Comparison of ENCODE assay signal across 8 cellular contexts in genomic region chr9:132079391-132080071, GRCh38. TPM values are rescaled to one million over a fixed set of nuclear protein-coding genes. Genes with fewer than 3 reads are reported as not detected.
DNase-seq lines count a peak whose midpoint lies in the region; ATAC-seq and TF ChIP-seq lines count a peak whose summit lies in the region.

A gene with protein sequence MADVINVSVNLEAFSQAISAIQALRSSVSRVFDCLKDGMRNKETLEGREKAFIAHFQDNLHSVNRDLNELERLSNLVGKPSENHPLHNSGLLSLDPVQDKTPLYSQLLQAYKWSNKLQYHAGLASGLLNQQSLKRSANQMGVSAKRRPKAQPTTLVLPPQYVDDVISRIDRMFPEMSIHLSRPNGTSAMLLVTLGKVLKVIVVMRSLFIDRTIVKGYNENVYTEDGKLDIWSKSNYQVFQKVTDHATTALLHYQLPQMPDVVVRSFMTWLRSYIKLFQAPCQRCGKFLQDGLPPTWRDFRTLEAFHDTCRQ (minus strand): TSS chr9:132079867. CDS start chr9:132079844, 23 bp downstream.

- peaks cover 29% of the 10 kb centered on the region for H3K4me1 Mint-ChIP-seq in activated naive CD4-positive, alpha-beta T cell treated with anti-CD3 and anti-CD28 coated beads, Interleukin-2, amount 10 ng/mL, durations not matched to agents 7 days and 5 days

- DNase-seq in HCT116 (ENCODE audit: low read depth, low spot score) (peak; percentile 81), NCI-H1048 (lab: John Stamatoyannopoulos, UW) (peak; percentile 77), SK-N-MC (ENCODE audit: low read depth, low spot score) (peak; percentile 70), globus pallidus (ENCODE audit: low spot score) (peak; percentile 91), nucleus accumbens (lab: John Stamatoyannopoulos, UW) (peak in 55 of 56 donors; percentile 52 to 96 (median 85)), suprapubic skin (ENCODE audit: low spot score in 2 of 2) (peak; percentile 93 to 95)
- DNase-seq in activated naive CD4-positive, alpha-beta T cell treated with anti-CD3 and anti-CD28 coated beads, Interleukin-2, amount 10 ng/mL, durations not matched to agents 7 days and 5 days: peak; percentile 97

- POLR2A ChIA-PET in HCT116 (lab: Charles Lee): no interaction called here

- TF ChIP-seq EP300 in suprapubic skin (IDR thresholded peaks at IDR 0.05): no peak

- no peaks in the 10 kb centered on the region for H4K20me1 ChIP-seq in HCT116 (ENCODE audit: insufficient read depth)

- peak within 1 kb of the TSS; percentile 73 for H3K9ac ChIP-seq in ES-I3 (ENCODE audit: low read depth, low read length)
- peak within 1 kb of the TSS; percentile 76 for H3K9ac ChIP-seq in HCT116 (ENCODE audit: low read length)
- H3K9ac ChIP-seq in SK-N-MC (ENCODE audit: insufficient read length): peak within 1 kb of the TSS; percentile 77

- RAD21 ChIA-PET in HCT116 (lab: Charles Lee; ENCODE audit: low non-redundant PET in 1 of 2, low total read pairs in 2 of 2, uncharacterized antibody in 2 of 2, unreplicated experiment in 2 of 2): no interaction called here

- H3K9me2 ChIP-seq in HCT116 (ENCODE audit: insufficient read depth): no peaks in the 10 kb centered on the region

- peak within 1 kb of the TSS; percentile 98 for H2AFZ ChIP-seq in HCT116 (ENCODE audit: low read depth, low read length, poor library complexity, severe bottlenecking)

- no peaks in the 10 kb centered on the region for H3K27me3 ChIP-seq in HCT116 (ENCODE audit: insufficient read depth, low read length)
- H3K27me3 ChIP-seq in suprapubic skin: peaks cover 3% of the 10 kb centered on the region

- peaks cover 50% of the 10 kb centered on the region for H3K79me2 ChIP-seq in HCT116 (ENCODE audit: insufficient read depth, low read length)

- BruUV-seq in HCT116 (replicated peaks; lab: Mats Ljungman, UMichigan): TSS peak; percentile 48

- 0% methylated on average over 37 of the region's 41 CpGs for WGBS in suprapubic skin

- CTCF ChIA-PET in HCT116 (lab: Charles Lee): interaction anchor here (0.9 kb wide), 1 partner anchor 157 kb away, joined by 3 read pairs; no protein-coding TSS in a partner anchor
- CTCF ChIA-PET in activated naive CD4-positive, alpha-beta T cell treated with anti-CD3 and anti-CD28 coated beads, Interleukin-2, amount 10 ng/mL, durations not matched to agents 7 days and 5 days (lab: Charles Lee): interaction anchor here (1.3 kb wide), 1 partner anchor 158 kb away, joined by 3 read pairs; no protein-coding TSS in a partner anchor

- no peak for TF ChIP-seq RAD21 in HCT116 (IDR thresholded peaks at IDR 0.05; ENCODE audit: low read depth)

- intact Hi-C loops in HCT116 (cut with micrococcal nuclease): no loop called here

- H3K27me3 Mint-ChIP-seq in activated naive CD4-positive, alpha-beta T cell treated with anti-CD3 and anti-CD28 coated beads, Interleukin-2, amount 10 ng/mL, durations not matched to agents 7 days and 5 days: peaks cover 4% of the 10 kb centered on the region

- H3K4me3 ChIP-seq in HCT116 (replicated peaks in 1 of 2; ENCODE audit: low read depth in 1 of 2, low read length in 2 of 2) (peak within 1 kb of the TSS; percentile 93 to 94), SK-N-MC (peak within 1 kb of the TSS; percentile 83), suprapubic skin (peak within 1 kb of the TSS; percentile 70)

- TF ChIP-seq POLR2A in HCT116 (IDR thresholded peaks at IDR 0.05; ENCODE audit: borderline replicate concordance, extremely low read depth, insufficient read depth, insufficient read length) (no peak), suprapubic skin (IDR thresholded peaks at IDR 0.05) (no peak)

- H3K9me3 Mint-ChIP-seq in activated naive CD4-positive, alpha-beta T cell treated with anti-CD3 and anti-CD28 coated beads, Interleukin-2, amount 10 ng/mL, durations not matched to agents 7 days and 5 days: no peaks in the 10 kb centered on the region

- peak within 1 kb of the TSS; percentile 76 for H3K27ac Mint-ChIP-seq in activated naive CD4-positive, alpha-beta T cell treated with anti-CD3 and anti-CD28 coated beads, Interleukin-2, amount 10 ng/mL, durations not matched to agents 7 days and 5 days

- H3K36me3 ChIP-seq in ES-I3 (ENCODE audit: insufficient read depth, low read length) (0 out of 2 replicates have a peak, but pooled peaks cover 2% of the 10 kb centered on the region), HCT116 (ENCODE audit: control insufficient read depth in 1 of 2, insufficient read depth in 2 of 2, low read length in 2 of 2) (peaks cover 0 to 2% of the 10 kb centered on the region in 2 experiments; a peak in 2 of 4 replicates), SK-N-MC (ENCODE audit: insufficient read depth, low read length) (peaks cover 23% of the 10 kb centered on the region), suprapubic skin (peaks cover 13% of the 10 kb centered on the region)

- peaks cover 18% of the 10 kb centered on the region for H3K36me3 Mint-ChIP-seq in activated naive CD4-positive, alpha-beta T cell treated with anti-CD3 and anti-CD28 coated beads, Interleukin-2, amount 10 ng/mL, durations not matched to agents 7 days and 5 days

- H3K27ac ChIP-seq in HCT116 (ENCODE audit: low read depth, low read length): peak within 1 kb of the TSS; percentile 28; the same call in 1 of the 2 replicates
- no peak within 1 kb of the TSS for H3K27ac ChIP-seq in SK-N-MC
- H3K27ac ChIP-seq in suprapubic skin: peak within 1 kb of the TSS; percentile 55

- H3K4me2 ChIP-seq in HCT116 (ENCODE audit: low read length): peak within 1 kb of the TSS; percentile 90

- TF ChIP-seq CTCF in HCT116 (IDR thresholded peaks at IDR 0.05 in 2 of 3, conservative IDR thresholded peaks at IDR 0.05 in 1 of 3; ENCODE audit: borderline replicate concordance in 1 of 3, insufficient read depth in 1 of 3, low read depth in 2 of 3, low read length in 2 of 3): no peak
- TF ChIP-seq CTCF in suprapubic skin (IDR thresholded peaks at IDR 0.05): no peak

- peak; percentile 94 for ATAC-seq in HCT116

- H3K4me3 Mint-ChIP-seq in activated naive CD4-positive, alpha-beta T cell treated with anti-CD3 and anti-CD28 coated beads, Interleukin-2, amount 10 ng/mL, durations not matched to agents 7 days and 5 days: peak within 1 kb of the TSS; percentile 86

- H3K4me1 ChIP-seq in ES-I3 (ENCODE audit: insufficient read depth, low read length) (peaks cover 7% of the 10 kb centered on the region; the same call in 1 of the 2 replicates), HCT116 (ENCODE audit: control insufficient read depth in 1 of 2, insufficient read depth in 2 of 2, low read length in 2 of 2) (peaks cover 2 to 26% of the 10 kb centered on the region in 2 experiments; a peak in 2 of 4 replicates), suprapubic skin (peaks cover 21% of the 10 kb centered on the region)

- H3K9me3 ChIP-seq in ES-I3 (ENCODE audit: control insufficient read depth, insufficient read depth, low read length): no peaks in the 10 kb centered on the region
- no peaks in the 10 kb centered on the region for H3K9me3 ChIP-seq in HCT116 (ENCODE audit: control insufficient read depth in 1 of 2, insufficient read depth in 1 of 2, low read depth in 1 of 2, low read length in 2 of 2)
- H3K9me3 ChIP-seq in SK-N-MC (ENCODE audit: low read depth, low read length): no peaks in the 10 kb centered on the region
- no peaks in the 10 kb centered on the region for H3K9me3 ChIP-seq in suprapubic skin

TF ChIP-seq in HCT116, 20 proteins besides CTCF, POLR2A, EP300 and RAD21:
- peak; percentile 38 for TF ChIP-seq POLR2AphosphoS5 (IDR thresholded peaks at IDR 0.05; ENCODE audit: low read depth, low read length)
- TF ChIP-seq JUND (IDR thresholded peaks at IDR 0.05): no peak
- TF ChIP-seq EZH2 (IDR thresholded peaks at IDR 0.05): no peak
- TF ChIP-seq EZH2phosphoT487 (IDR thresholded peaks at IDR 0.05; ENCODE audit: borderline replicate concordance): no peak
- TF ChIP-seq SRF (IDR thresholded peaks at IDR 0.05; ENCODE audit: low read depth): peak; percentile 92
- TF ChIP-seq, protein P1, sequence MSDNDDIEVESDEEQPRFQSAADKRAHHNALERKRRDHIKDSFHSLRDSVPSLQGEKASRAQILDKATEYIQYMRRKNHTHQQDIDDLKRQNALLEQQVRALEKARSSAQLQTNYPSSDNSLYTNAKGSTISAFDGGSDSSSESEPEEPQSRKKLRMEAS (IDR thresholded peaks at IDR 0.05): no peak
- TF ChIP-seq, protein P2, sequence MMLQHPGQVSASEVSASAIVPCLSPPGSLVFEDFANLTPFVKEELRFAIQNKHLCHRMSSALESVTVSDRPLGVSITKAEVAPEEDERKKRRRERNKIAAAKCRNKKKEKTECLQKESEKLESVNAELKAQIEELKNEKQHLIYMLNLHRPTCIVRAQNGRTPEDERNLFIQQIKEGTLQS (IDR thresholded peaks at IDR 0.05): no peak
- TF ChIP-seq ELF1 (IDR thresholded peaks at IDR 0.05; ENCODE audit: borderline replicate concordance, low read depth): no peak
- TF ChIP-seq ZNF274 (IDR thresholded peaks at IDR 0.05; ENCODE audit: low read depth, low read length): no peak
- TF ChIP-seq ZFX (IDR thresholded peaks at IDR 0.05): peak; percentile 81
- TF ChIP-seq YY1 (IDR thresholded peaks at IDR 0.05; ENCODE audit: extremely low read depth, insufficient replicate concordance, low read depth, low read length): peak; percentile 91
- TF ChIP-seq ZBTB33 (IDR thresholded peaks at IDR 0.05; ENCODE audit: extremely low read depth, insufficient replicate concordance, low read length): no peak
- TF ChIP-seq TCF7L2 (IDR thresholded peaks at IDR 0.05; ENCODE audit: borderline replicate concordance, extremely low read depth, insufficient read depth, insufficient read length): peak; percentile 20
- TF ChIP-seq FOSL1 (IDR thresholded peaks at IDR 0.05; ENCODE audit: low read depth): no peak
TF ChIP-seq in HCT116: peak in this region for 5.

RNA-seq across cellular contexts. Expression of the gene that starts here (rescaled TPM):
- 26.9 TPM for total RNA-seq in HCT116 (2021; ENCODE audit: unreplicated experiment)
- 37.6 and 37.8 TPM in 2 replicates for polyA plus RNA-seq in HCT116 (2012)
- 10 to 100 TPM; 12.6 to 20.3 (median 16.0) TPM for total RNA-seq in suprapubic skin
